21 cellular contexts compared by ENCODE assay signal in genomic region chr1:229570891-229571516, GRCh38. TPM values are rescaled to one million over a fixed set of nuclear protein-coding genes. Genes with fewer than 3 reads are reported as not detected.
DNase-seq lines count a peak whose midpoint lies in the region; ATAC-seq and TF ChIP-seq lines count a peak whose summit lies in the region.
"Had no signal": no experiment of that assay in that cellular context is flagged by ENCODE, and none has a peak within 500 bp of the region (broad histone marks: within the 10 kb centered on the region; RNA-seq: fewer than 3 reads in every experiment).

No MANE protein-coding gene starts in this region.

- H3K9me3 ChIP-seq in upper lobe of right lung, result no peaks in the 10 kb centered on the region
- H3K9me3 ChIP-seq: BLaER1 had no signal

- H3K27me3 ChIP-seq in upper lobe of right lung, result no peaks in the 10 kb centered on the region
- H3K27me3 ChIP-seq: BLaER1 had no signal

- peak; percentile 58 to 60 for ATAC-seq in stimulated activated naive B cell treated with anti-CD40 and anti-IgM and Interleukin-4, amounts not matched to agents 10 μg/mL and 1 μg/mL and 100 μg/mL, for 72 hours (replicated peaks)
- ATAC-seq in GM19035 (IDR thresholded peaks at IDR 0.05; ENCODE audit: unreplicated experiment), result no peak
- ATAC-seq in upper lobe of right lung, result no peak
- ATAC-seq: HCT116, T-helper 17 cell had no signal

- no peak overlapping the region for H3K4me3 ChIP-seq in upper lobe of right lung
- H3K4me3 ChIP-seq: BLaER1, GM23248 had no signal

- DNase-seq in NCI-H2196 (lab: John Stamatoyannopoulos, UW; ENCODE audit: unreplicated experiment), result peak; percentile 24
- DNase-seq in NCI-H2196 treated with DMSO at 0.1 percent for 48 hours (lab: John Stamatoyannopoulos, UW; ENCODE audit: unreplicated experiment), result no peak
- peak; percentile 57 for DNase-seq in NCI-H2029 treated with DMSO at 0.1 percent for 48 hours (lab: John Stamatoyannopoulos, UW)
- peak; percentile 46 for DNase-seq in RPMI8226
- DNase-seq in stimulated activated naive B cell treated with anti-CD40 and anti-IgM and Interleukin-4, amounts not matched to agents 10 μg/mL and 1 μg/mL and 100 μg/mL, for 72 hours, result peak; percentile 68
- DNase-seq in NCI-H1092 treated with DMSO at 0.1 percent for 48 hours (lab: John Stamatoyannopoulos, UW), result no peak
- DNase-seq in upper lobe of right lung, result no peak
- DNase-seq: 8988T, GF-D8, GM23248, NCI-H1105, NCI-H1694 treated with DMSO at 0.1 percent for 48 hours, NCI-H2171, NCI-H526 treated with DMSO at 0.1 percent for 48 hours, SIG-M5, T-helper 17 cell had no signal

- H3K9me3 Mint-ChIP-seq in stimulated activated naive B cell treated with anti-CD40 and anti-IgM and Interleukin-4, amounts not matched to agents 10 μg/mL and 1 μg/mL and 100 μg/mL, for 72 hours, result peaks cover 0 to 1% of the 10 kb centered on the region in 2 donors

- no peak overlapping the region for H3K27ac ChIP-seq in upper lobe of right lung
- H3K27ac ChIP-seq: BLaER1, GM23248, HL-60, KMS-11 had no signal

- peak overlapping the region; percentile 68 to 78 for H3K4me3 Mint-ChIP-seq in stimulated activated naive B cell treated with anti-CD40 and anti-IgM and Interleukin-4, amounts not matched to agents 10 μg/mL and 1 μg/mL and 100 μg/mL, for 72 hours
- H3K4me3 Mint-ChIP-seq: T-helper 17 cell had no signal

- peaks cover 21 to 41% of the 10 kb centered on the region in 2 donors for H3K4me1 Mint-ChIP-seq in stimulated activated naive B cell treated with anti-CD40 and anti-IgM and Interleukin-4, amounts not matched to agents 10 μg/mL and 1 μg/mL and 100 μg/mL, for 72 hours

- peak overlapping the region; percentile 97 for H3K27ac Mint-ChIP-seq in stimulated activated naive B cell treated with anti-CD40 and anti-IgM and Interleukin-4, amounts not matched to agents 10 μg/mL and 1 μg/mL and 100 μg/mL, for 72 hours
- H3K27ac Mint-ChIP-seq: T-helper 17 cell had no signal

- H3K36me3 ChIP-seq in upper lobe of right lung, result no peaks in the 10 kb centered on the region
- H3K36me3 ChIP-seq: BLaER1 had no signal

- peaks cover 3% of the 10 kb centered on the region for H3K4me1 ChIP-seq in upper lobe of right lung
- H3K4me1 ChIP-seq: BLaER1 had no signal

- peaks cover 0 to 3% of the 10 kb centered on the region in 2 donors for H3K36me3 Mint-ChIP-seq in stimulated activated naive B cell treated with anti-CD40 and anti-IgM and Interleukin-4, amounts not matched to agents 10 μg/mL and 1 μg/mL and 100 μg/mL, for 72 hours

- no peak for TF ChIP-seq CTCF in upper lobe of right lung (IDR thresholded peaks at IDR 0.05)

- intact Hi-C loops in upper lobe of right lung (cut with DNase I), result no loop called here

- H3K27me3 Mint-ChIP-seq in stimulated activated naive B cell treated with anti-CD40 and anti-IgM and Interleukin-4, amounts not matched to agents 10 μg/mL and 1 μg/mL and 100 μg/mL, for 72 hours, result no peaks in the 10 kb centered on the region

RNA-seq across cellular contexts. Expression of gene ABCB10, which starts 12.5 kb away (rescaled TPM):
- total RNA-seq in upper lobe of right lung, result 17.3 TPM

RNA-seq across cellular contexts. Expression of gene TAF5L, which starts 54.9 kb away (rescaled TPM):
- 22.1 TPM for total RNA-seq in upper lobe of right lung

RNA-seq across cellular contexts. Expression of gene URB2, which starts 55.0 kb away (rescaled TPM):
- total RNA-seq in upper lobe of right lung, result 8.4 TPM

Comparison
In these comparisons a context has a peak if more than half of its experiments do, and no peak if none do; other contexts are left out.
1. DNase-seq: peak in NCI-H2196 (single experiment), NCI-H2029 treated with DMSO at 0.1 percent for 48 hours (single experiment), RPMI8226 (single experiment) and stimulated activated naive B cell treated with anti-CD40 and anti-IgM and Interleukin-4, amounts not matched to agents 10 μg/mL and 1 μg/mL and 100 μg/mL, for 72 hours (single experiment); none in NCI-H2196 treated with DMSO at 0.1 percent for 48 hours (single experiment), NCI-H1092 treated with DMSO at 0.1 percent for 48 hours (single experiment) and upper lobe of right lung (single experiment).
2. ATAC-seq: peak in stimulated activated naive B cell treated with anti-CD40 and anti-IgM and Interleukin-4, amounts not matched to agents 10 μg/mL and 1 μg/mL and 100 μg/mL, for 72 hours (2 of 2); none in GM19035 (single experiment) and upper lobe of right lung (single experiment).